In the genomic region with DNA sequence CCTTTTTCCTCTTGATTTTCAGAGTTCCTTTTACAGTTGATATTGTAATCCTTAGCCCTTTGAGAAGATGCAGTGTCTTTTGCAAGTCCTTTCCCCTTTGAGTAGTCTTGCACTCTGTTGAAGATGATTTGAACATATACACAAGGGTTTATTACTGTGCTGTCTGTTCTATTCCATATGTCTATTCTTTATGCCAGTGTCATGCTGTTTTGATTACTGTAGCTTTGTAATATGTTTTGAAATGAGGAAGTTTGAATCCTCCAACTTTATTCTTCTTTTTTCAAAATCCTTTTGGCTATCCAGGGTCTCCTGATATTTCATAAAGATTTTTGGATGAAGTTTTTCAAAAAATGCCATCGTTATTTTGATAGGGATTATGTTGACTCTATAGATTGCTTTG, we compare ENCODE assay signal across 1 cellular context.
A peak's percentile ranks its signal among the peaks of the same experiment; 100 is the strongest.
TF ChIP-seq lines count a peak whose summit lies in the region.

No MANE protein-coding gene starts in this region.

TF ChIP-seq in K562, 482 proteins besides CTCF, POLR2A, EP300 and RAD21 (continues in another document):
- TF ChIP-seq, protein P1, sequence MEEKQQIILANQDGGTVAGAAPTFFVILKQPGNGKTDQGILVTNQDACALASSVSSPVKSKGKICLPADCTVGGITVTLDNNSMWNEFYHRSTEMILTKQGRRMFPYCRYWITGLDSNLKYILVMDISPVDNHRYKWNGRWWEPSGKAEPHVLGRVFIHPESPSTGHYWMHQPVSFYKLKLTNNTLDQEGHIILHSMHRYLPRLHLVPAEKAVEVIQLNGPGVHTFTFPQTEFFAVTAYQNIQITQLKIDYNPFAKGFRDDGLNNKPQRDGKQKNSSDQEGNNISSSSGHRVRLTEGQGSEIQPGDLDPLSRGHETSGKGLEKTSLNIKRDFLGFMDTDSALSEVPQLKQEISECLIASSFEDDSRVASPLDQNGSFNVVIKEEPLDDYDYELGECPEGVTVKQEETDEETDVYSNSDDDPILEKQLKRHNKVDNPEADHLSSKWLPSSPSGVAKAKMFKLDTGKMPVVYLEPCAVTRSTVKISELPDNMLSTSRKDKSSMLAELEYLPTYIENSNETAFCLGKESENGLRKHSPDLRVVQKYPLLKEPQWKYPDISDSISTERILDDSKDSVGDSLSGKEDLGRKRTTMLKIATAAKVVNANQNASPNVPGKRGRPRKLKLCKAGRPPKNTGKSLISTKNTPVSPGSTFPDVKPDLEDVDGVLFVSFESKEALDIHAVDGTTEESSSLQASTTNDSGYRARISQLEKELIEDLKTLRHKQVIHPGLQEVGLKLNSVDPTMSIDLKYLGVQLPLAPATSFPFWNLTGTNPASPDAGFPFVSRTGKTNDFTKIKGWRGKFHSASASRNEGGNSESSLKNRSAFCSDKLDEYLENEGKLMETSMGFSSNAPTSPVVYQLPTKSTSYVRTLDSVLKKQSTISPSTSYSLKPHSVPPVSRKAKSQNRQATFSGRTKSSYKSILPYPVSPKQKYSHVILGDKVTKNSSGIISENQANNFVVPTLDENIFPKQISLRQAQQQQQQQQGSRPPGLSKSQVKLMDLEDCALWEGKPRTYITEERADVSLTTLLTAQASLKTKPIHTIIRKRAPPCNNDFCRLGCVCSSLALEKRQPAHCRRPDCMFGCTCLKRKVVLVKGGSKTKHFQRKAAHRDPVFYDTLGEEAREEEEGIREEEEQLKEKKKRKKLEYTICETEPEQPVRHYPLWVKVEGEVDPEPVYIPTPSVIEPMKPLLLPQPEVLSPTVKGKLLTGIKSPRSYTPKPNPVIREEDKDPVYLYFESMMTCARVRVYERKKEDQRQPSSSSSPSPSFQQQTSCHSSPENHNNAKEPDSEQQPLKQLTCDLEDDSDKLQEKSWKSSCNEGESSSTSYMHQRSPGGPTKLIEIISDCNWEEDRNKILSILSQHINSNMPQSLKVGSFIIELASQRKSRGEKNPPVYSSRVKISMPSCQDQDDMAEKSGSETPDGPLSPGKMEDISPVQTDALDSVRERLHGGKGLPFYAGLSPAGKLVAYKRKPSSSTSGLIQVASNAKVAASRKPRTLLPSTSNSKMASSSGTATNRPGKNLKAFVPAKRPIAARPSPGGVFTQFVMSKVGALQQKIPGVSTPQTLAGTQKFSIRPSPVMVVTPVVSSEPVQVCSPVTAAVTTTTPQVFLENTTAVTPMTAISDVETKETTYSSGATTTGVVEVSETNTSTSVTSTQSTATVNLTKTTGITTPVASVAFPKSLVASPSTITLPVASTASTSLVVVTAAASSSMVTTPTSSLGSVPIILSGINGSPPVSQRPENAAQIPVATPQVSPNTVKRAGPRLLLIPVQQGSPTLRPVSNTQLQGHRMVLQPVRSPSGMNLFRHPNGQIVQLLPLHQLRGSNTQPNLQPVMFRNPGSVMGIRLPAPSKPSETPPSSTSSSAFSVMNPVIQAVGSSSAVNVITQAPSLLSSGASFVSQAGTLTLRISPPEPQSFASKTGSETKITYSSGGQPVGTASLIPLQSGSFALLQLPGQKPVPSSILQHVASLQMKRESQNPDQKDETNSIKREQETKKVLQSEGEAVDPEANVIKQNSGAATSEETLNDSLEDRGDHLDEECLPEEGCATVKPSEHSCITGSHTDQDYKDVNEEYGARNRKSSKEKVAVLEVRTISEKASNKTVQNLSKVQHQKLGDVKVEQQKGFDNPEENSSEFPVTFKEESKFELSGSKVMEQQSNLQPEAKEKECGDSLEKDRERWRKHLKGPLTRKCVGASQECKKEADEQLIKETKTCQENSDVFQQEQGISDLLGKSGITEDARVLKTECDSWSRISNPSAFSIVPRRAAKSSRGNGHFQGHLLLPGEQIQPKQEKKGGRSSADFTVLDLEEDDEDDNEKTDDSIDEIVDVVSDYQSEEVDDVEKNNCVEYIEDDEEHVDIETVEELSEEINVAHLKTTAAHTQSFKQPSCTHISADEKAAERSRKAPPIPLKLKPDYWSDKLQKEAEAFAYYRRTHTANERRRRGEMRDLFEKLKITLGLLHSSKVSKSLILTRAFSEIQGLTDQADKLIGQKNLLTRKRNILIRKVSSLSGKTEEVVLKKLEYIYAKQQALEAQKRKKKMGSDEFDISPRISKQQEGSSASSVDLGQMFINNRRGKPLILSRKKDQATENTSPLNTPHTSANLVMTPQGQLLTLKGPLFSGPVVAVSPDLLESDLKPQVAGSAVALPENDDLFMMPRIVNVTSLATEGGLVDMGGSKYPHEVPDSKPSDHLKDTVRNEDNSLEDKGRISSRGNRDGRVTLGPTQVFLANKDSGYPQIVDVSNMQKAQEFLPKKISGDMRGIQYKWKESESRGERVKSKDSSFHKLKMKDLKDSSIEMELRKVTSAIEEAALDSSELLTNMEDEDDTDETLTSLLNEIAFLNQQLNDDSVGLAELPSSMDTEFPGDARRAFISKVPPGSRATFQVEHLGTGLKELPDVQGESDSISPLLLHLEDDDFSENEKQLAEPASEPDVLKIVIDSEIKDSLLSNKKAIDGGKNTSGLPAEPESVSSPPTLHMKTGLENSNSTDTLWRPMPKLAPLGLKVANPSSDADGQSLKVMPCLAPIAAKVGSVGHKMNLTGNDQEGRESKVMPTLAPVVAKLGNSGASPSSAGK (IDR thresholded peaks at IDR 0.05) = no peak
- no peak for TF ChIP-seq ZNF134 (CRISPR knock-in tag; conservative IDR thresholded peaks at IDR 0.05)
- no peak for TF ChIP-seq ZNF165 (CRISPR knock-in tag; IDR thresholded peaks at IDR 0.05; ENCODE audit: borderline replicate concordance)
- no peak for TF ChIP-seq RERE (CRISPR knock-in tag; IDR thresholded peaks at IDR 0.05; ENCODE audit: borderline replicate concordance)
- TF ChIP-seq ZNF668 (CRISPR knock-in tag; IDR thresholded peaks at IDR 0.05) = no peak
- no peak for TF ChIP-seq TRIM24 (IDR thresholded peaks at IDR 0.05)
- TF ChIP-seq PML (IDR thresholded peaks at IDR 0.05; ENCODE audit: low read length) = no peak
- TF ChIP-seq ZNF280B (CRISPR knock-in tag; IDR thresholded peaks at IDR 0.05) = no peak
- TF ChIP-seq JUND (IDR thresholded peaks at IDR 0.05; ENCODE audit: borderline replicate concordance, low read depth, low read length) = no peak
- TF ChIP-seq JUND (tag; IDR thresholded peaks at IDR 0.05; ENCODE audit: borderline replicate concordance, low read depth, low read length) = no peak
- no peak for TF ChIP-seq ZNF239 (CRISPR knock-in tag; IDR thresholded peaks at IDR 0.05)
- TF ChIP-seq RCOR1 (IDR thresholded peaks at IDR 0.05; ENCODE audit: borderline replicate concordance in 1 of 2, low read depth in 2 of 2, low read length in 2 of 2) = peak in 1 of 2 experiments; percentile 58; a peak in 1 of 4 replicates
- TF ChIP-seq, protein P2, sequence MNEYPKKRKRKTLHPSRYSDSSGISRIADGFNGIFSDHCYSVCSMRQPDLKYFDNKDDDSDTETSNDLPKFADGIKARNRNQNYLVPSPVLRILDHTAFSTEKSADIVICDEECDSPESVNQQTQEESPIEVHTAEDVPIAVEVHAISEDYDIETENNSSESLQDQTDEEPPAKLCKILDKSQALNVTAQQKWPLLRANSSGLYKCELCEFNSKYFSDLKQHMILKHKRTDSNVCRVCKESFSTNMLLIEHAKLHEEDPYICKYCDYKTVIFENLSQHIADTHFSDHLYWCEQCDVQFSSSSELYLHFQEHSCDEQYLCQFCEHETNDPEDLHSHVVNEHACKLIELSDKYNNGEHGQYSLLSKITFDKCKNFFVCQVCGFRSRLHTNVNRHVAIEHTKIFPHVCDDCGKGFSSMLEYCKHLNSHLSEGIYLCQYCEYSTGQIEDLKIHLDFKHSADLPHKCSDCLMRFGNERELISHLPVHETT (CRISPR knock-in tag; conservative IDR thresholded peaks at IDR 0.05 in 1 of 2, IDR thresholded peaks at IDR 0.05 in 1 of 2) = no peak
- no peak for TF ChIP-seq OTX1 (CRISPR knock-in tag; IDR thresholded peaks at IDR 0.05)
- peak; percentile 46; the same call in 1 of the 2 replicates for TF ChIP-seq BCOR (IDR thresholded peaks at IDR 0.05)
- TF ChIP-seq, protein P3, sequence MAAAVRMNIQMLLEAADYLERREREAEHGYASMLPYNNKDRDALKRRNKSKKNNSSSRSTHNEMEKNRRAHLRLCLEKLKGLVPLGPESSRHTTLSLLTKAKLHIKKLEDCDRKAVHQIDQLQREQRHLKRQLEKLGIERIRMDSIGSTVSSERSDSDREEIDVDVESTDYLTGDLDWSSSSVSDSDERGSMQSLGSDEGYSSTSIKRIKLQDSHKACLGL (CRISPR knock-in tag; IDR thresholded peaks at IDR 0.05; ENCODE audit: borderline replicate concordance, poor library complexity, severe bottlenecking) = no peak
- no peak for TF ChIP-seq MTF1 (CRISPR knock-in tag; IDR thresholded peaks at IDR 0.05; ENCODE audit: borderline replicate concordance)
- TF ChIP-seq RBM25 (IDR thresholded peaks at IDR 0.05; ENCODE audit: low read depth, low read length, severe bottlenecking) = peak; percentile 83
- TF ChIP-seq KLF13 (tag; IDR thresholded peaks at IDR 0.05; ENCODE audit: borderline replicate concordance, low read depth) = no peak
- no peak for TF ChIP-seq HSF4 (CRISPR knock-in tag; IDR thresholded peaks at IDR 0.05; ENCODE audit: borderline replicate concordance)
- peak; percentile 46; the same call in 1 of the 2 replicates for TF ChIP-seq ADNP (tag; IDR thresholded peaks at IDR 0.05)
- no peak for TF ChIP-seq GABPB2 (CRISPR knock-in tag; conservative IDR thresholded peaks at IDR 0.05)
- no peak for TF ChIP-seq CBFA2T2 (conservative IDR thresholded peaks at IDR 0.05)
- TF ChIP-seq TRIM28 (IDR thresholded peaks at IDR 0.05) = peak; percentile 90
- no peak for TF ChIP-seq ZNF146 (CRISPR knock-in tag; IDR thresholded peaks at IDR 0.05; ENCODE audit: unreplicated experiment)
- TF ChIP-seq, protein P4, sequence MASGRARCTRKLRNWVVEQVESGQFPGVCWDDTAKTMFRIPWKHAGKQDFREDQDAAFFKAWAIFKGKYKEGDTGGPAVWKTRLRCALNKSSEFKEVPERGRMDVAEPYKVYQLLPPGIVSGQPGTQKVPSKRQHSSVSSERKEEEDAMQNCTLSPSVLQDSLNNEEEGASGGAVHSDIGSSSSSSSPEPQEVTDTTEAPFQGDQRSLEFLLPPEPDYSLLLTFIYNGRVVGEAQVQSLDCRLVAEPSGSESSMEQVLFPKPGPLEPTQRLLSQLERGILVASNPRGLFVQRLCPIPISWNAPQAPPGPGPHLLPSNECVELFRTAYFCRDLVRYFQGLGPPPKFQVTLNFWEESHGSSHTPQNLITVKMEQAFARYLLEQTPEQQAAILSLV (tag; IDR thresholded peaks at IDR 0.05) = no peak
- TF ChIP-seq NCOA1 (IDR thresholded peaks at IDR 0.05; ENCODE audit: low read depth) = no peak
- TF ChIP-seq CBX3 (IDR thresholded peaks at IDR 0.05; ENCODE audit: borderline replicate concordance in 1 of 2, low read length in 2 of 2) = peak in 1 of 2 experiments; percentile 75; a peak in 1 of 3 replicates
